In the genomic region with DNA sequence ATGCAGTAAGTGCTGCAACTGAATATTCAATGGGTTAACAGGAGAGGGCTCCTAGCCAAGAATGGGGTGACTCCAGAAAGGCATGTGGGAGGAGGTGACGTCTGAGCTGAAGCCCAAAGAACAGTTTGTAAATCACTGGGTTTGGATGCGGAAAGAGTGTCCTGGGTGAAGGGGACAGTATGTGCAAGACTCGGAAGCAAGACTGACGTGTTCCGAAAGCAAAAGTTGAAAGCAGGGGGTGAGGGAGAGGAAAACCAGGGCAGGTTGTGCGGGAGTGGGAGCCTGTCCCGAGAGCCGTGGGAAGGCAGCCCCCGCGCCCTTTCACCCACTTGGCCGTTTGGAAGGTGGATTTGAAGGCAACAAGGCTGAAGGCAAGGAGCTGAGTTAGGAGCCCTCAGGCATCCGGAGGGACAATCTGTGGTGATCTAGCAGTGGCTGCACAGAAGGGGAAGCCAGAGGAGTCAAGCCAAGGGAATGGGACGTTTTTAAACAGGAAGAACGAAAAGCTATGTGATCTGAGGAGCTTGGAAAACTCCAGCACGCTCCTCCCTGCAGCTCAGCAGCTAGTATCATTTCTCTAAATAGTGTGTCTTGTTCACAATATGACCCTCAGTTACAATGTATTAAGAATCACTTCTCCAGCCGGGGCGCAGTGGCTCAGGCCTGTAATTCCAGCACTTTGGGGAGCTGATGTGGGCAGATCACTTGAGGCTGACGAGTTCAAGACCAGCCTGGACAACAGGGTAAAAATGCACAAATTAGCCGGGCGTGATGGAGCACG, we compare ENCODE assay signal across 10 cellular contexts. TPM values are rescaled to one million over a fixed set of nuclear protein-coding genes. Genes with fewer than 3 reads are reported as not detected.
DNase-seq lines count a peak whose midpoint lies in the region; ATAC-seq and TF ChIP-seq lines count a peak whose summit lies in the region.
"Had no signal": no experiment of that assay in that cellular context is flagged by ENCODE, and none has a peak within 500 bp of the region (broad histone marks: within the 10 kb centered on the region; RNA-seq: fewer than 3 reads in every experiment).

No MANE protein-coding gene starts in this region.

- no peaks in the 10 kb centered on the region for H3K9me3 Mint-ChIP-seq in Calu3 (ENCODE audit: low read depth, unreplicated experiment)
- H3K9me3 Mint-ChIP-seq: activated T-helper 17 cell treated with anti-CD3 and anti-CD28 coated beads, Interleukin-2, amount 50 U/mL, for 72 hours had no signal

- peak; percentile 91 for ATAC-seq in left ventricle myocardium superior
- no peak for ATAC-seq in GM18511 (IDR thresholded peaks at IDR 0.05; ENCODE audit: unreplicated experiment)
- no peak for ATAC-seq in HG03175 (IDR thresholded peaks at IDR 0.05; ENCODE audit: unreplicated experiment)

- peaks cover 25% of the 10 kb centered on the region for H3K4me1 Mint-ChIP-seq in Calu3 (ENCODE audit: low read depth, unreplicated experiment)
- H3K4me1 Mint-ChIP-seq: activated T-helper 17 cell treated with anti-CD3 and anti-CD28 coated beads, Interleukin-2, amount 50 U/mL, for 72 hours had no signal

- CTCF ChIA-PET in Calu3 (lab: Charles Lee), result interaction anchor here (0.5 to 2.3 kb wide), 2 partner anchors 13 to 399 kb away, joined by 5 to 8 read pairs; no protein-coding TSS in a partner anchor

- H3K27me3 Mint-ChIP-seq in Calu3 (ENCODE audit: unreplicated experiment), result peaks cover 7% of the 10 kb centered on the region

- intact Hi-C loops in Calu3 (cut with micrococcal nuclease; ENCODE audit: unreplicated experiment), result no loop called here
- intact Hi-C loops in left ventricle myocardium superior (cut with micrococcal nuclease), result no loop called here
- intact Hi-C loops in posterior cingulate gyrus (cut with DNase I), result no loop called here

- TF ChIP-seq CTCF in Calu3 (IDR thresholded peaks at IDR 0.05; ENCODE audit: unreplicated experiment) (no peak), astrocyte of the spinal cord (IDR thresholded peaks at IDR 0.05; ENCODE audit: low read depth, low read length) (no peak)

- peak overlapping the region; percentile 58 for H3K4me3 Mint-ChIP-seq in Calu3 (ENCODE audit: low read depth, unreplicated experiment)
- H3K4me3 Mint-ChIP-seq: activated T-helper 17 cell treated with anti-CD3 and anti-CD28 coated beads, Interleukin-2, amount 50 U/mL, for 72 hours had no signal

- peak overlapping the region; percentile 41 for H3K27ac Mint-ChIP-seq in Calu3 (ENCODE audit: unreplicated experiment)
- H3K27ac Mint-ChIP-seq: activated T-helper 17 cell treated with anti-CD3 and anti-CD28 coated beads, Interleukin-2, amount 50 U/mL, for 72 hours had no signal

- H3K36me3 Mint-ChIP-seq in Calu3 (ENCODE audit: insufficient read depth, unreplicated experiment), result peaks cover 13% of the 10 kb centered on the region

- peak; percentile 37 for DNase-seq in Calu3
- peak; percentile 83 for DNase-seq in astrocyte of the spinal cord (ENCODE audit: low read depth, low spot score)
- DNase-seq in left ventricle myocardium superior, result peak; percentile 93
- DNase-seq in posterior cingulate gyrus, result peak; percentile 48 to 94 (median 78)
- no peak for DNase-seq in NCI-H2107 treated with DMSO at 0.1 percent for 48 hours (lab: John Stamatoyannopoulos, UW; ENCODE audit: unreplicated experiment)
- DNase-seq in activated naive CD4-positive, alpha-beta T cell treated with Interleukin-2 at 50 U/mL for 16 hours, result no peak
- DNase-seq: NCI-H510A had no signal

- in situ Hi-C loops in astrocyte of the spinal cord (cut with HindIII; ENCODE audit: low sequenced_read_pairs), result no loop called here

- H3K4me3 ChIP-seq in astrocyte of the spinal cord (ENCODE audit: low read depth, low read length), result peak overlapping the region; percentile 14

- BruUV-seq in Calu3 (replicated peaks; lab: Mats Ljungman, UMichigan), result no TSS peak

RNA-seq across cellular contexts. Expression of a gene that starts 7.7 kb away (rescaled TPM):
- total RNA-seq in Calu3 (2022), result 0.28 and 0.95 TPM in 2 replicates
- 2.2 TPM for total RNA-seq in left ventricle myocardium superior
- total RNA-seq: activated T-helper 17 cell treated with anti-CD3 and anti-CD28 coated beads, Interleukin-2, amount 50 U/mL, for 72 hours had no signal

RNA-seq across cellular contexts. Expression of a gene that starts 57.5 kb away (rescaled TPM):
- 105 and 116 TPM in 2 replicates for total RNA-seq in Calu3 (2022)
- 210 TPM for total RNA-seq in left ventricle myocardium superior

Comparison
In these comparisons a context has a peak if more than half of its experiments do, and no peak if none do; other contexts are left out.
1. DNase-seq: peak in Calu3 (single experiment), astrocyte of the spinal cord (single experiment), left ventricle myocardium superior (single experiment) and posterior cingulate gyrus (10 of 10); none in NCI-H2107 treated with DMSO at 0.1 percent for 48 hours (single experiment) and activated naive CD4-positive, alpha-beta T cell treated with Interleukin-2 at 50 U/mL for 16 hours (single experiment).